Comparison of ENCODE assay signal across 11 cellular contexts in genomic region chrX:19964017-19964710, GRCh38. TPM values are rescaled to one million over a fixed set of nuclear protein-coding genes. Genes with fewer than 3 reads are reported as not detected.
DNase-seq lines count a peak whose midpoint lies in the region; ATAC-seq and TF ChIP-seq lines count a peak whose summit lies in the region.
"Had no signal": no experiment of that assay in that cellular context is flagged by ENCODE, and none has a peak within 500 bp of the region (broad histone marks: within the 10 kb centered on the region; RNA-seq: fewer than 3 reads in every experiment).

No MANE protein-coding gene starts in this region.

- peak; percentile 13 to 20 for DNase-seq in activated CD4-positive, alpha-beta T cell treated with anti-CD3 and anti-CD28 coated beads for 4 hours
- peak; percentile 1 to 2 for DNase-seq in stimulated activated CD4-positive, alpha-beta T cell treated with anti-CD3 and anti-CD28 coated beads, Interleukin-1b, Interleukin-23, amount 100 ng/mL, for 4 hours (ENCODE audit: low read depth in 2 of 2)
- DNase-seq in left cardiac atrium = no peak
- no peak for DNase-seq in NCI-H748 (lab: John Stamatoyannopoulos, UW; ENCODE audit: unreplicated experiment)
- no peak for DNase-seq in GM19238 (ENCODE audit: insufficient read length, low spot score)
- DNase-seq in lower leg skin (ENCODE audit: low spot score in 2 of 2) = no peak
- DNase-seq: DMS79, kidney, thyroid gland had no signal

- ATAC-seq in GM18511 (IDR thresholded peaks at IDR 0.05; ENCODE audit: unreplicated experiment) (peak; percentile 92), HG02571 (IDR thresholded peaks at IDR 0.05; ENCODE audit: unreplicated experiment) (peak; percentile 76), left cardiac atrium (no peak)

- no peak for TF ChIP-seq CTCF in lower leg skin (IDR thresholded peaks at IDR 0.05)

- no peak for TF ChIP-seq POLR2A in lower leg skin (IDR thresholded peaks at IDR 0.05)

- H3K4me3 ChIP-seq in lower leg skin (ENCODE audit: low read depth, poor library complexity, severe bottlenecking) = no peak overlapping the region
- H3K4me3 ChIP-seq: thyroid gland had no signal

- intact Hi-C loops in left cardiac atrium (cut with DNase I) = no loop called here
- intact Hi-C loops in lower leg skin (cut with DNase I; ENCODE audit: low total_unique reads) = no loop called here

- 81 to 85% methylated on average over 9 of the region's 9 CpGs for WGBS in lower leg skin, 2 donors

RNA-seq across cellular contexts. Expression of gene BCLAF3, which starts 26.7 kb away (rescaled TPM):
- 1 to 10 TPM; 6.5 to 6.9 TPM for total RNA-seq in left cardiac atrium
- total RNA-seq in lower leg skin = 1 to 10 TPM; 5.7 to 9.4 (median 5.9) TPM

Comparison
In these comparisons a context has a peak if more than half of its experiments do, and no peak if none do; other contexts are left out.
1. ATAC-seq: peak in GM18511 (single experiment) and HG02571 (single experiment); none in left cardiac atrium (0 of 2).
2. DNase-seq: peak in activated CD4-positive, alpha-beta T cell treated with anti-CD3 and anti-CD28 coated beads for 4 hours (2 of 2) and stimulated activated CD4-positive, alpha-beta T cell treated with anti-CD3 and anti-CD28 coated beads, Interleukin-1b, Interleukin-23, amount 100 ng/mL, for 4 hours (2 of 2); none in left cardiac atrium (single experiment), NCI-H748 (single experiment), GM19238 (single experiment) and lower leg skin (0 of 2).